In the genomic region with DNA sequence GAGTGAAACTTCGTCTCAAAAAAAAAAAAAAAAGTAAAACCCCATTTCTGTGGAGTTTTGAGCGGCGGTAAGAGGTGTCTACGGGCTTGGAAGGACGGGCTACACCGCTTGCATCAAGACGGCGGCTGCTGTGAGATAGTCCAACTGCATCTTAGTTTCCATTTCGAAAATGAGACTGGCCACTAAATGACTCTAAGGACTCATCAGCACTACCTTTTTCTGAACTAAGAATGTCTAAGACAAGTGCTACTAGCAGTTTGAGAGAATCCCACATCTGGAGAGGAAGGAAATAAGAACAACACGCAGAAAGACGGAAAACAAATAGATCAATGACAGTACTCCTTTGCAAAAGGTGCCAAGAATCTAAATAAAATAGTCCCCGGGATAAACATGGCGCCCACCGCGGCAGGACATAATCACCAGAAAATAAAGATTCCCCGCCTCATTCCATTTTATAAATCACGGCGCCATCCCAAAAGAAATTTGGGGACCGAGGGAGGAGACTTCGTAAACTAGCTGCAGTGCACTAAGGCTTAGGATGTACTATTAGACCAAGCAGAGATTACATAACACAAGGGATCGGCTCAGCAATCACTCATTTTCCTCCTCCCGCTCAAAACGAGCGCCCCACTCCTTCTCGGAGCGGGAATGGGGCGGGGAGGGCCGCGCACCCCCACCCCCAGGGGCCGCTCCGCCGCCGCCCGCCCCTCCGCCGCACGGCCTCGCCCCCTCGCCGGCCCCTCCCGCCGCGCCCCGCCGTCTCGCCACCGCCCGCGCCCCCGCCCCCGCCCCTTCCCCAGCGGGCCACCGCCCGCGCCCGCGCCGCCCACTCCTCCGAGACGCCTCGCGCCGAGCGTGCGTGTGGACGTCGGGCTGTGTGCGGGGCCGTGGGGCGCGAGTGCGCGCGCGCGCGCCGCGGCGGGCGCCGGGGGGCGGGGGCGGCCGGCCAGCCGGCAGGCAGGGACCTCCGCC, we compare ENCODE assay signal across 8 cellular contexts.
DNase-seq lines count a peak whose midpoint lies in the region; ATAC-seq and TF ChIP-seq lines count a peak whose summit lies in the region.

No MANE protein-coding gene starts in this region.

- no peaks in the 10 kb centered on the region for H3K27me3 ChIP-seq in subcutaneous abdominal adipose tissue (ENCODE audit: control insufficient read depth in 5 of 5, insufficient read depth in 4 of 5, low read length in 5 of 5)

- H3K4me1 ChIP-seq in subcutaneous abdominal adipose tissue (ENCODE audit: control insufficient read depth in 5 of 5, insufficient read depth in 5 of 5, low read length in 5 of 5), result peaks cover 0 to 32% (median 27%) of the 10 kb centered on the region in 5 donors

- POLR2A ChIA-PET in RWPE1 (lab: Yijun Ruan, JAX; ENCODE audit: low non-redundant PET), result no interaction called here

- peak overlapping the region; percentile 90 to 94 (median 94) for H3K27ac Mint-ChIP-seq in nephron

- ATAC-seq in GM21423 (IDR thresholded peaks at IDR 0.05; ENCODE audit: unreplicated experiment), result peak; percentile 40

- H3K27ac ChIP-seq in RWPE1 (peak overlapping the region; percentile 96), subcutaneous abdominal adipose tissue (ENCODE audit: low read depth, low read length) (peak overlapping the region; percentile 94)

- H3K4me3 Mint-ChIP-seq in nephron, result peak overlapping the region; percentile 83 to 91 (median 89)

- no peaks in the 10 kb centered on the region for H3K27me3 Mint-ChIP-seq in nephron (ENCODE audit: low read depth)

- H3K9ac ChIP-seq in subcutaneous abdominal adipose tissue (ENCODE audit: low read length in 5 of 5), result peak overlapping the region; percentile 56 to 80 (median 74)

- DNase-seq in C1 segment of cervical spinal cord (lab: John Stamatoyannopoulos, UW) (peak in 12 of 14 donors; percentile 29 to 82 (median 62)), LNCaP clone FGC (ENCODE audit: low read depth) (peak; percentile 59), RWPE1 (ENCODE audit: low spot score) (peak; percentile 86), activated gamma-delta T cell (lab: John Stamatoyannopoulos, UW) (peak; percentile 63), fibroblast of the conjunctiva (ENCODE audit: low read depth) (peak; percentile 77)

- TF ChIP-seq CTCF in LNCaP clone FGC (IDR thresholded peaks at IDR 0.05; ENCODE audit: control insufficient read depth, extremely low read depth, insufficient read depth) (no peak), RWPE1 (conservative IDR thresholded peaks at IDR 0.05; ENCODE audit: low read depth) (no peak), nephron (IDR thresholded peaks at IDR 0.05; ENCODE audit: unreplicated experiment in 3 of 3) (no peak)

- no peaks in the 10 kb centered on the region for H3K9me3 ChIP-seq in subcutaneous abdominal adipose tissue (ENCODE audit: control insufficient read depth in 5 of 5, low read length in 5 of 5)

- H3K36me3 Mint-ChIP-seq in nephron (ENCODE audit: low read depth), result peaks cover 10% of the 10 kb centered on the region

- no peaks in the 10 kb centered on the region for H3K9me3 Mint-ChIP-seq in nephron

- CTCF ChIA-PET in RWPE1 (lab: Yijun Ruan, JAX), result no interaction called here

- peaks cover 20% of the 10 kb centered on the region for H3K4me1 Mint-ChIP-seq in nephron

- H3K4me3 ChIP-seq in LNCaP clone FGC (ENCODE audit: low read depth, low read length) (peak overlapping the region; percentile 79), subcutaneous abdominal adipose tissue (ENCODE audit: low read depth in 1 of 5, low read length in 5 of 5) (peak overlapping the region; percentile 79 to 96 (median 83))

- H3K36me3 ChIP-seq in subcutaneous abdominal adipose tissue (ENCODE audit: control insufficient read depth in 5 of 5, insufficient read depth in 5 of 5, low read length in 5 of 5), result peaks cover 0 to 5% (median 0%) of the 10 kb centered on the region in 5 donors

Comparison
In these comparisons a context has a peak if more than half of its experiments do, and no peak if none do; other contexts are left out.
1. Peak in every context shown above with its lines: DNase-seq, ATAC-seq, H3K4me3 ChIP-seq and H3K27ac ChIP-seq.